1 cellular context compared by ENCODE assay signal in the genomic region with DNA sequence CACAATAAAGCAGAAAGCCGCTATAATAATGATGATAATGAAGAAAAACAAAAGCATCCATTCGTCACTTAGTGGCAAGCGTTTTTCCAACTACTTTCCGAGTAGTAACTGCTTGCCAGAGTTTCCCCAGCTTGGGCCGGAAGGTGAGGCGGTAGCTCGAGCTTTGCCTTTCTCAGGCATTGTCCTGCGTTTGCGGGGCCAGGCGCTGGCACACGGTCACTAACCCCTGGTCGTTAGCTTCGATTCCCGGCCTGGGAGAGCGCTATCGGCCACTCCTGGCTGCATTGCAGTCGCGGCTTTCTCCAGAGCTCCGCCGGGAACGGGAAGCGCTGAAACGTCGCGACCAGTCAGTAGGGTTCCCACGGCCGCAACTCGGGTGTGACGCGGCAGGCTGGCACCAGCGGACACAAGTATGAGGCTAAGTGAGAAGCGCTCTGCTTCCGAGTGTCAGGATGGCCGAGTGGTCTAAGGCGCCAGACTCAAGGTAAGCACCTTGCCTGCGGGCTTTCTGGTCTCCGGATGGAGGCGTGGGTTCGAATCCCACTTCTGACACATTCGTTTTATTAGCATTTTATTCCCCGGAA.
TF ChIP-seq lines count a peak whose summit lies in the region.

No MANE protein-coding gene starts in this region.

TF ChIP-seq in HepG2, 621 proteins besides CTCF, POLR2A, EP300 and RAD21 (continued from another document and continues in another):
- TF ChIP-seq, protein P1, sequence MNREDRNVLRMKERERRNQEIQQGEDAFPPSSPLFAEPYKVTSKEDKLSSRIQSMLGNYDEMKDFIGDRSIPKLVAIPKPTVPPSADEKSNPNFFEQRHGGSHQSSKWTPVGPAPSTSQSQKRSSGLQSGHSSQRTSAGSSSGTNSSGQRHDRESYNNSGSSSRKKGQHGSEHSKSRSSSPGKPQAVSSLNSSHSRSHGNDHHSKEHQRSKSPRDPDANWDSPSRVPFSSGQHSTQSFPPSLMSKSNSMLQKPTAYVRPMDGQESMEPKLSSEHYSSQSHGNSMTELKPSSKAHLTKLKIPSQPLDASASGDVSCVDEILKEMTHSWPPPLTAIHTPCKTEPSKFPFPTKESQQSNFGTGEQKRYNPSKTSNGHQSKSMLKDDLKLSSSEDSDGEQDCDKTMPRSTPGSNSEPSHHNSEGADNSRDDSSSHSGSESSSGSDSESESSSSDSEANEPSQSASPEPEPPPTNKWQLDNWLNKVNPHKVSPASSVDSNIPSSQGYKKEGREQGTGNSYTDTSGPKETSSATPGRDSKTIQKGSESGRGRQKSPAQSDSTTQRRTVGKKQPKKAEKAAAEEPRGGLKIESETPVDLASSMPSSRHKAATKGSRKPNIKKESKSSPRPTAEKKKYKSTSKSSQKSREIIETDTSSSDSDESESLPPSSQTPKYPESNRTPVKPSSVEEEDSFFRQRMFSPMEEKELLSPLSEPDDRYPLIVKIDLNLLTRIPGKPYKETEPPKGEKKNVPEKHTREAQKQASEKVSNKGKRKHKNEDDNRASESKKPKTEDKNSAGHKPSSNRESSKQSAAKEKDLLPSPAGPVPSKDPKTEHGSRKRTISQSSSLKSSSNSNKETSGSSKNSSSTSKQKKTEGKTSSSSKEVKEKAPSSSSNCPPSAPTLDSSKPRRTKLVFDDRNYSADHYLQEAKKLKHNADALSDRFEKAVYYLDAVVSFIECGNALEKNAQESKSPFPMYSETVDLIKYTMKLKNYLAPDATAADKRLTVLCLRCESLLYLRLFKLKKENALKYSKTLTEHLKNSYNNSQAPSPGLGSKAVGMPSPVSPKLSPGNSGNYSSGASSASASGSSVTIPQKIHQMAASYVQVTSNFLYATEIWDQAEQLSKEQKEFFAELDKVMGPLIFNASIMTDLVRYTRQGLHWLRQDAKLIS (CRISPR knock-in tag; IDR thresholded peaks at IDR 0.05): no peak
- TF ChIP-seq RBM22 (optimal IDR thresholded peaks at IDR 0.05; ENCODE audit: low read length): peak; percentile 74
- TF ChIP-seq ZNF33B (CRISPR knock-in tag; IDR thresholded peaks at IDR 0.05): no peak
- TF ChIP-seq ZNF501 (CRISPR knock-in tag; IDR thresholded peaks at IDR 0.05): peak; percentile 58; the same call in 1 of the 2 replicates
- TF ChIP-seq, protein P2, sequence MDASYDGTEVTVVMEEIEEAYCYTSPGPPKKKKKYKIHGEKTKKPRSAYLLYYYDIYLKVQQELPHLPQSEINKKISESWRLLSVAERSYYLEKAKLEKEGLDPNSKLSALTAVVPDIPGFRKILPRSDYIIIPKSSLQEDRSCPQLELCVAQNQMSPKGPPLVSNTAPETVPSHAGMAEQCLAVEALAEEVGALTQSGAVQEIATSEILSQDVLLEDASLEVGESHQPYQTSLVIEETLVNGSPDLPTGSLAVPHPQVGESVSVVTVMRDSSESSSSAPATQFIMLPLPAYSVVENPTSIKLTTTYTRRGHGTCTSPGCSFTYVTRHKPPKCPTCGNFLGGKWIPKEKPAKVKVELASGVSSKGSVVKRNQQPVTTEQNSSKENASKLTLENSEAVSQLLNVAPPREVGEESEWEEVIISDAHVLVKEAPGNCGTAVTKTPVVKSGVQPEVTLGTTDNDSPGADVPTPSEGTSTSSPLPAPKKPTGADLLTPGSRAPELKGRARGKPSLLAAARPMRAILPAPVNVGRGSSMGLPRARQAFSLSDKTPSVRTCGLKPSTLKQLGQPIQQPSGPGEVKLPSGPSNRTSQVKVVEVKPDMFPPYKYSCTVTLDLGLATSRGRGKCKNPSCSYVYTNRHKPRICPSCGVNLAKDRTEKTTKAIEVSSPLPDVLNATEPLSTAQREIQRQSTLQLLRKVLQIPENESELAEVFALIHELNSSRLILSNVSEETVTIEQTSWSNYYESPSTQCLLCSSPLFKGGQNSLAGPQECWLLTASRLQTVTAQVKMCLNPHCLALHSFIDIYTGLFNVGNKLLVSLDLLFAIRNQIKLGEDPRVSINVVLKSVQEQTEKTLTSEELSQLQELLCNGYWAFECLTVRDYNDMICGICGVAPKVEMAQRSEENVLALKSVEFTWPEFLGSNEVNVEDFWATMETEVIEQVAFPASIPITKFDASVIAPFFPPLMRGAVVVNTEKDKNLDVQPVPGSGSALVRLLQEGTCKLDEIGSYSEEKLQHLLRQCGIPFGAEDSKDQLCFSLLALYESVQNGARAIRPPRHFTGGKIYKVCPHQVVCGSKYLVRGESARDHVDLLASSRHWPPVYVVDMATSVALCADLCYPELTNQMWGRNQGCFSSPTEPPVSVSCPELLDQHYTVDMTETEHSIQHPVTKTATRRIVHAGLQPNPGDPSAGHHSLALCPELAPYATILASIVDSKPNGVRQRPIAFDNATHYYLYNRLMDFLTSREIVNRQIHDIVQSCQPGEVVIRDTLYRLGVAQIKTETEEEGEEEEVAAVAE (CRISPR knock-in tag; IDR thresholded peaks at IDR 0.05; ENCODE audit: borderline replicate concordance): peak; percentile 67
- peak; percentile 74; the same call in 1 of the 2 replicates for TF ChIP-seq MTA1 (CRISPR knock-in tag; IDR thresholded peaks at IDR 0.05; ENCODE audit: borderline replicate concordance)
- no peak for TF ChIP-seq SUZ12 (IDR thresholded peaks at IDR 0.05; ENCODE audit: low read depth, low read length)
- TF ChIP-seq JDP2 (CRISPR knock-in tag; IDR thresholded peaks at IDR 0.05; ENCODE audit: borderline replicate concordance): no peak
- TF ChIP-seq, protein P3, sequence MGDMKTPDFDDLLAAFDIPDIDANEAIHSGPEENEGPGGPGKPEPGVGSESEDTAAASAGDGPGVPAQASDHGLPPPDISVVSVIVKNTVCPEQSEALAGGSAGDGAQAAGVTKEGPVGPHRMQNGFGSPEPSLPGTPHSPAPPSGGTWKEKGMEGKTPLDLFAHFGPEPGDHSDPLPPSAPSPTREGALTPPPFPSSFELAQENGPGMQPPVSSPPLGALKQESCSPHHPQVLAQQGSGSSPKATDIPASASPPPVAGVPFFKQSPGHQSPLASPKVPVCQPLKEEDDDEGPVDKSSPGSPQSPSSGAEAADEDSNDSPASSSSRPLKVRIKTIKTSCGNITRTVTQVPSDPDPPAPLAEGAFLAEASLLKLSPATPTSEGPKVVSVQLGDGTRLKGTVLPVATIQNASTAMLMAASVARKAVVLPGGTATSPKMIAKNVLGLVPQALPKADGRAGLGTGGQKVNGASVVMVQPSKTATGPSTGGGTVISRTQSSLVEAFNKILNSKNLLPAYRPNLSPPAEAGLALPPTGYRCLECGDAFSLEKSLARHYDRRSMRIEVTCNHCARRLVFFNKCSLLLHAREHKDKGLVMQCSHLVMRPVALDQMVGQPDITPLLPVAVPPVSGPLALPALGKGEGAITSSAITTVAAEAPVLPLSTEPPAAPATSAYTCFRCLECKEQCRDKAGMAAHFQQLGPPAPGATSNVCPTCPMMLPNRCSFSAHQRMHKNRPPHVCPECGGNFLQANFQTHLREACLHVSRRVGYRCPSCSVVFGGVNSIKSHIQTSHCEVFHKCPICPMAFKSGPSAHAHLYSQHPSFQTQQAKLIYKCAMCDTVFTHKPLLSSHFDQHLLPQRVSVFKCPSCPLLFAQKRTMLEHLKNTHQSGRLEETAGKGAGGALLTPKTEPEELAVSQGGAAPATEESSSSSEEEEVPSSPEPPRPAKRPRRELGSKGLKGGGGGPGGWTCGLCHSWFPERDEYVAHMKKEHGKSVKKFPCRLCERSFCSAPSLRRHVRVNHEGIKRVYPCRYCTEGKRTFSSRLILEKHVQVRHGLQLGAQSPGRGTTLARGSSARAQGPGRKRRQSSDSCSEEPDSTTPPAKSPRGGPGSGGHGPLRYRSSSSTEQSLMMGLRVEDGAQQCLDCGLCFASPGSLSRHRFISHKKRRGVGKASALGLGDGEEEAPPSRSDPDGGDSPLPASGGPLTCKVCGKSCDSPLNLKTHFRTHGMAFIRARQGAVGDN (CRISPR knock-in tag; IDR thresholded peaks at IDR 0.05): peak; percentile 91
- 0 out of 2 replicates have a peak, but pooled peaks have one; percentile 44 for TF ChIP-seq ARHGAP35 (CRISPR knock-in tag; IDR thresholded peaks at IDR 0.05; ENCODE audit: borderline replicate concordance)
- TF ChIP-seq NPAS2 (CRISPR knock-in tag; IDR thresholded peaks at IDR 0.05; ENCODE audit: borderline replicate concordance): no peak
- TF ChIP-seq, protein P4, sequence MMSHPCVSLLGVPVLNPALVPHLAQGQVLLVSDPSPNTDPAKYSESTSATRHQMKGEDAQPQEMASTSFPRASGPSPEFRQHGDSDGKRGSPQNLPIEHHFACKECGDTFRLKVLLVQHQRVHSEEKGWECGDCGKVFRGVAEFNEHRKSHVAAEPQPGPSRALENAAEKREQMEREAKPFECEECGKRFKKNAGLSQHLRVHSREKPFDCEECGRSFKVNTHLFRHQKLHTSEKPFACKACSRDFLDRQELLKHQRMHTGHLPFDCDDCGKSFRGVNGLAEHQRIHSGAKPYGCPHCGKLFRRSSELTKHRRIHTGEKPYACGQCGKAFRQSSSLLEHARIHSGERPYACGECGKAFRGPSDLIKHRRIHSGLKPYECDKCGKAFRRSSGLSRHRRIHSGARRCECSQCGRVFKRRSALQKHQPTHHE (CRISPR knock-in tag; IDR thresholded peaks at IDR 0.05; ENCODE audit: borderline replicate concordance): no peak; the same call in 1 of the 2 replicates
- no peak for TF ChIP-seq PLRG1 (conservative IDR thresholded peaks at IDR 0.05)
- TF ChIP-seq SNAI1 (CRISPR knock-in tag; IDR thresholded peaks at IDR 0.05; ENCODE audit: borderline replicate concordance): peak; percentile 90; the same call in 1 of the 2 replicates
- no peak for TF ChIP-seq REXO4 (CRISPR knock-in tag; IDR thresholded peaks at IDR 0.05; ENCODE audit: borderline replicate concordance)
- no peak for TF ChIP-seq ZNF781 (CRISPR knock-in tag; IDR thresholded peaks at IDR 0.05; ENCODE audit: borderline replicate concordance, not compliant biosample characterization)
- TF ChIP-seq, protein P5, sequence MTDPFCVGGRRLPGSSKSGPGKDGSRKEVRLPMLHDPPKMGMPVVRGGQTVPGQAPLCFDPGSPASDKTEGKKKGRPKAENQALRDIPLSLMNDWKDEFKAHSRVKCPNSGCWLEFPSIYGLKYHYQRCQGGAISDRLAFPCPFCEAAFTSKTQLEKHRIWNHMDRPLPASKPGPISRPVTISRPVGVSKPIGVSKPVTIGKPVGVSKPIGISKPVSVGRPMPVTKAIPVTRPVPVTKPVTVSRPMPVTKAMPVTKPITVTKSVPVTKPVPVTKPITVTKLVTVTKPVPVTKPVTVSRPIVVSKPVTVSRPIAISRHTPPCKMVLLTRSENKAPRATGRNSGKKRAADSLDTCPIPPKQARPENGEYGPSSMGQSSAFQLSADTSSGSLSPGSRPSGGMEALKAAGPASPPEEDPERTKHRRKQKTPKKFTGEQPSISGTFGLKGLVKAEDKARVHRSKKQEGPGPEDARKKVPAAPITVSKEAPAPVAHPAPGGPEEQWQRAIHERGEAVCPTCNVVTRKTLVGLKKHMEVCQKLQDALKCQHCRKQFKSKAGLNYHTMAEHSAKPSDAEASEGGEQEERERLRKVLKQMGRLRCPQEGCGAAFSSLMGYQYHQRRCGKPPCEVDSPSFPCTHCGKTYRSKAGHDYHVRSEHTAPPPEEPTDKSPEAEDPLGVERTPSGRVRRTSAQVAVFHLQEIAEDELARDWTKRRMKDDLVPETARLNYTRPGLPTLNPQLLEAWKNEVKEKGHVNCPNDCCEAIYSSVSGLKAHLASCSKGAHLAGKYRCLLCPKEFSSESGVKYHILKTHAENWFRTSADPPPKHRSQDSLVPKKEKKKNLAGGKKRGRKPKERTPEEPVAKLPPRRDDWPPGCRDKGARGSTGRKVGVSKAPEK (CRISPR knock-in tag; IDR thresholded peaks at IDR 0.05; ENCODE audit: borderline replicate concordance): no peak
- peak; percentile 14; the same call in 1 of the 3 replicates for TF ChIP-seq MXI1 (IDR thresholded peaks at IDR 0.05; ENCODE audit: borderline replicate concordance, low read depth, low read length)
- TF ChIP-seq ZNF761 (CRISPR knock-in tag; conservative IDR thresholded peaks at IDR 0.05): no peak
- TF ChIP-seq, protein P6, sequence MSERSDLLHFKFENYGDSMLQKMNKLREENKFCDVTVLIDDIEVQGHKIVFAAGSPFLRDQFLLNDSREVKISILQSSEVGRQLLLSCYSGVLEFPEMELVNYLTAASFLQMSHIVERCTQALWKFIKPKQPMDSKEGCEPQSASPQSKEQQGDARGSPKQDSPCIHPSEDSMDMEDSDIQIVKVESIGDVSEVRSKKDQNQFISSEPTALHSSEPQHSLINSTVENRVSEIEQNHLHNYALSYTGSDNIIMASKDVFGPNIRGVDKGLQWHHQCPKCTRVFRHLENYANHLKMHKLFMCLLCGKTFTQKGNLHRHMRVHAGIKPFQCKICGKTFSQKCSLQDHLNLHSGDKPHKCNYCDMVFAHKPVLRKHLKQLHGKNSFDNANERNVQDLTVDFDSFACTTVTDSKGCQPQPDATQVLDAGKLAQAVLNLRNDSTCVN (CRISPR knock-in tag; IDR thresholded peaks at IDR 0.05; ENCODE audit: borderline replicate concordance): peak; percentile 80; the same call in 1 of the 2 replicates
- TF ChIP-seq, protein P7, sequence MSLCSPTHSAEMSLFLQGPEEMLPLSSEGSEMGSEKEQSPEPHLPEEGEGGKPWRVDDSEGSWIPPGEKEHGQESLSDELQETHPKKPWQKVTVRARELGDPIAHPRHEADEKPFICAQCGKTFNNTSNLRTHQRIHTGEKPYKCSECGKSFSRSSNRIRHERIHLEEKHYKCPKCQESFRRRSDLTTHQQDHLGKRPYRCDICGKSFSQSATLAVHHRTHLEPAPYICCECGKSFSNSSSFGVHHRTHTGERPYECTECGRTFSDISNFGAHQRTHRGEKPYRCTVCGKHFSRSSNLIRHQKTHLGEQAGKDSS (CRISPR knock-in tag; IDR thresholded peaks at IDR 0.05; ENCODE audit: borderline replicate concordance, low read depth): no peak
- peak; percentile 63; the same call in 1 of the 2 replicates for TF ChIP-seq DMAP1 (CRISPR knock-in tag; IDR thresholded peaks at IDR 0.05)
- no peak; the same call in 1 of the 2 replicates for TF ChIP-seq CBFB (CRISPR knock-in tag; IDR thresholded peaks at IDR 0.05)
- TF ChIP-seq, protein P8, sequence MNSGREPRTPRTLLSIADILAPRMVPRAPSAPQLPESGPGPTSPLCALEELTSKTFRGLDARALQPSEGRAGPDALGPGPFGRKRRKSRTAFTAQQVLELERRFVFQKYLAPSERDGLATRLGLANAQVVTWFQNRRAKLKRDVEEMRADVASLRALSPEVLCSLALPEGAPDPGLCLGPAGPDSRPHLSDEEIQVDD (CRISPR knock-in tag; IDR thresholded peaks at IDR 0.05; ENCODE audit: borderline replicate concordance): 0 out of 2 replicates have a peak, but pooled peaks have one; percentile 57
- no peak for TF ChIP-seq POLR2AphosphoS5 (IDR thresholded peaks at IDR 0.05; ENCODE audit: low read depth, low read length)
- TF ChIP-seq ZSCAN22 (CRISPR knock-in tag; IDR thresholded peaks at IDR 0.05): no peak
- no peak for TF ChIP-seq CBX2 (IDR thresholded peaks at IDR 0.05; ENCODE audit: low read depth, low read length)
- TF ChIP-seq CBX2 (CRISPR knock-in tag; IDR thresholded peaks at IDR 0.05; ENCODE audit: low read depth): no peak
- no peak for TF ChIP-seq ZMYM3 (CRISPR knock-in tag; IDR thresholded peaks at IDR 0.05)
- TF ChIP-seq ZNF614 (CRISPR knock-in tag; IDR thresholded peaks at IDR 0.05; ENCODE audit: borderline replicate concordance): no peak
- TF ChIP-seq ZNF235 (CRISPR knock-in tag; IDR thresholded peaks at IDR 0.05; ENCODE audit: borderline replicate concordance): peak; percentile 96
- TF ChIP-seq HNRNPUL1 (IDR thresholded peaks at IDR 0.05; ENCODE audit: low read depth, low read length): no peak
- peak; percentile 22; the same call in 1 of the 2 replicates for TF ChIP-seq ZNF431 (CRISPR knock-in tag; IDR thresholded peaks at IDR 0.05; ENCODE audit: borderline replicate concordance, low read depth)
- TF ChIP-seq RBM39 (IDR thresholded peaks at IDR 0.05; ENCODE audit: low read depth, low read length, poor library complexity, severe bottlenecking): peak; percentile 82
- TF ChIP-seq, protein P9, sequence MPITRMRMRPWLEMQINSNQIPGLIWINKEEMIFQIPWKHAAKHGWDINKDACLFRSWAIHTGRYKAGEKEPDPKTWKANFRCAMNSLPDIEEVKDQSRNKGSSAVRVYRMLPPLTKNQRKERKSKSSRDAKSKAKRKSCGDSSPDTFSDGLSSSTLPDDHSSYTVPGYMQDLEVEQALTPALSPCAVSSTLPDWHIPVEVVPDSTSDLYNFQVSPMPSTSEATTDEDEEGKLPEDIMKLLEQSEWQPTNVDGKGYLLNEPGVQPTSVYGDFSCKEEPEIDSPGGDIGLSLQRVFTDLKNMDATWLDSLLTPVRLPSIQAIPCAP (CRISPR knock-in tag; IDR thresholded peaks at IDR 0.05; ENCODE audit: low read depth): no peak
